In genomic region chr12:14843425-14843887, GRCh38 we compare ENCODE assay signal across 13 cellular contexts. TPM values are rescaled to one million over a fixed set of nuclear protein-coding genes. Genes with fewer than 3 reads are reported as not detected.
DNase-seq lines count a peak whose midpoint lies in the region; ATAC-seq, FAIRE-seq and TF ChIP-seq lines count a peak whose summit lies in the region.
"Had no signal": no experiment of that assay in that cellular context is flagged by ENCODE, and none has a peak within 500 bp of the region (broad histone marks: within the 10 kb centered on the region; RNA-seq: fewer than 3 reads in every experiment).

A gene with protein sequence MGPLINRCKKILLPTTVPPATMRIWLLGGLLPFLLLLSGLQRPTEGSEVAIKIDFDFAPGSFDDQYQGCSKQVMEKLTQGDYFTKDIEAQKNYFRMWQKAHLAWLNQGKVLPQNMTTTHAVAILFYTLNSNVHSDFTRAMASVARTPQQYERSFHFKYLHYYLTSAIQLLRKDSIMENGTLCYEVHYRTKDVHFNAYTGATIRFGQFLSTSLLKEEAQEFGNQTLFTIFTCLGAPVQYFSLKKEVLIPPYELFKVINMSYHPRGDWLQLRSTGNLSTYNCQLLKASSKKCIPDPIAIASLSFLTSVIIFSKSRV (minus strand): TSS chr12:14843526. CDS start chr12:14843113, 413 bp downstream.

- peak within 1 kb of the TSS in 2 of 3 donors; percentile 7 to 22 for H3K27ac Mint-ChIP-seq in CD4-positive, CD25-positive, alpha-beta regulatory T cell
- H3K27ac Mint-ChIP-seq in activated T-helper 2 cell treated with anti-CD3 and anti-CD28 coated beads, Interferon-gamma antibody, Interleukin-2, Interleukin-4, amounts not matched to agents 10 μg/mL and 5 μg/mL and 100 μg/mL, durations not matched to agents 14 hours and 24 hours and 36 hours, result no peak within 1 kb of the TSS

- POLR2A ChIA-PET in K562 (lab: Yijun Ruan, JAX), result interaction anchor here (0.6 kb wide), 1 partner anchor 15 kb away, joined by 3 read pairs; no protein-coding TSS in a partner anchor

- DNase-seq in CD4-positive, CD25-positive, alpha-beta regulatory T cell, result no peak
- peak; percentile 15 to 79 (median 36) for DNase-seq in K562 (ENCODE audit: extremely low read depth in 1 of 4, low spot score in 3 of 4)
- DNase-seq in right atrium auricular region (ENCODE audit: low spot score), result peak; percentile 77
- peak in 1 of 2 donors; percentile 15 for DNase-seq in psoas muscle
- DNase-seq in NCI-H1930 (lab: John Stamatoyannopoulos, UW), result no peak
- no peak for DNase-seq in activated T-helper 2 cell treated with anti-CD3 and anti-CD28 coated beads, Interferon-gamma antibody, Interleukin-2, Interleukin-4, amounts not matched to agents 10 μg/mL and 5 μg/mL and 100 μg/mL, durations not matched to agents 14 hours and 24 hours and 36 hours (ENCODE audit: low spot score)
- DNase-seq in epidermal melanocyte (ENCODE audit: insufficient read length, low spot score), result no peak
- DNase-seq in cerebellar cortex (ENCODE audit: low spot score), result no peak
- DNase-seq: activated CD4-positive, alpha-beta T cell treated with anti-CD3 and anti-CD28 coated beads, Interleukin-2, amount 50 U/mL, for 1 hour; Kasumi-1; naive B cell; NCI-H2081 had no signal

- H3K9me3 ChIP-seq in CD4-positive, CD25-positive, alpha-beta regulatory T cell (ENCODE audit: control insufficient read depth in 2 of 2, low read length in 2 of 2), result no peaks in the 10 kb centered on the region
- H3K9me3 ChIP-seq in K562 (replicated peaks; ENCODE audit: control insufficient read depth, insufficient read depth, low read depth, low read length) (no peaks in the 10 kb centered on the region), right atrium auricular region (peaks cover 0 to 4% of the 10 kb centered on the region in 2 donors), psoas muscle (no peaks in the 10 kb centered on the region)

- no peak within 1 kb of the TSS for H3K4me3 ChIP-seq in CD4-positive, CD25-positive, alpha-beta regulatory T cell (ENCODE audit: low read depth, low read length)
- no peak within 1 kb of the TSS for H3K4me3 ChIP-seq in K562
- H3K4me3 ChIP-seq in right atrium auricular region, result peak within 1 kb of the TSS; percentile 24 to 38
- no peak within 1 kb of the TSS for H3K4me3 ChIP-seq in psoas muscle

- 2% methylated on average over 10 of the region's 10 CpGs for WGBS in K562 (ENCODE audit: insufficient coverage, low coverage, missing lambda C conversion rate)
- 76 to 77% (median 76%) methylated on average over 10 of the region's 10 CpGs for WGBS in psoas muscle, 3 donors

- no peaks in the 10 kb centered on the region for H3K36me3 ChIP-seq in CD4-positive, CD25-positive, alpha-beta regulatory T cell (ENCODE audit: control insufficient read depth, insufficient read depth, low read length)
- H3K36me3 ChIP-seq in K562 (ENCODE audit: control insufficient read depth, insufficient read depth, low read length) (no peaks in the 10 kb centered on the region), right atrium auricular region (no peaks in the 10 kb centered on the region), psoas muscle (ENCODE audit: insufficient read depth in 1 of 2, low read depth in 1 of 2) (no peaks in the 10 kb centered on the region)

- intact Hi-C loops in K562 (cut with micrococcal nuclease) (loop anchor here (5.0 to 10.0 kb wide), 2 partner anchors 41 to 81 kb away; partner anchors contain the start of genes C12orf60 and WBP11), psoas muscle (cut with DNase I) (loop anchor here (5.0 to 10.0 kb wide), 4 partner anchors 371 to 681 kb away; partner anchors contain the start of gene RERG (in 1 of the 2))
- intact Hi-C loops in activated T-helper 2 cell treated with anti-CD3 and anti-CD28 coated beads, Interferon-gamma antibody, Interleukin-2, Interleukin-4, amounts not matched to agents 10 μg/mL and 5 μg/mL and 100 μg/mL, durations not matched to agents 14 hours and 24 hours and 36 hours (cut with micrococcal nuclease), result no loop called here

- H3K9me3 Mint-ChIP-seq in CD4-positive, CD25-positive, alpha-beta regulatory T cell, result no peaks in the 10 kb centered on the region
- H3K9me3 Mint-ChIP-seq in activated T-helper 2 cell treated with anti-CD3 and anti-CD28 coated beads, Interferon-gamma antibody, Interleukin-2, Interleukin-4, amounts not matched to agents 10 μg/mL and 5 μg/mL and 100 μg/mL, durations not matched to agents 14 hours and 24 hours and 36 hours, result no peaks in the 10 kb centered on the region

- no peak for ATAC-seq in CD4-positive, CD25-positive, alpha-beta regulatory T cell (ENCODE audit: low read depth in 2 of 2)
- peak; percentile 85 for ATAC-seq in K562
- no peak for ATAC-seq in psoas muscle

- peak; percentile 43; the same call in 1 of the 2 replicates for TF ChIP-seq EP300 in K562 (IDR thresholded peaks at IDR 0.05; ENCODE audit: low read length)

- no peaks in the 10 kb centered on the region for H3K4me1 ChIP-seq in CD4-positive, CD25-positive, alpha-beta regulatory T cell (ENCODE audit: control insufficient read depth, insufficient read depth, low read length, poor library complexity, severe bottlenecking)
- H3K4me1 ChIP-seq in K562 (replicated peaks in 1 of 2; ENCODE audit: control insufficient read depth in 2 of 2, insufficient read depth in 2 of 2, low read length in 2 of 2) (peaks cover 0 to 10% of the 10 kb centered on the region in 2 experiments; a peak in 2 of 5 replicates), right atrium auricular region (peaks cover 0 to 69% of the 10 kb centered on the region in 2 donors), psoas muscle (peaks cover 30% of the 10 kb centered on the region)

- no peak within 1 kb of the TSS for H3K27ac ChIP-seq in CD4-positive, CD25-positive, alpha-beta regulatory T cell (ENCODE audit: insufficient read depth, low read length, poor library complexity, severe bottlenecking)
- H3K27ac ChIP-seq in K562 (ENCODE audit: extremely low read depth, low read depth, low read length) (no peak within 1 kb of the TSS; the same call in 2 of the 3 replicates), right atrium auricular region (peak within 1 kb of the TSS; percentile 76 to 78), psoas muscle (peak within 1 kb of the TSS; percentile 47)

- H3K4me3 Mint-ChIP-seq in CD4-positive, CD25-positive, alpha-beta regulatory T cell, result no peak within 1 kb of the TSS
- H3K4me3 Mint-ChIP-seq in activated T-helper 2 cell treated with anti-CD3 and anti-CD28 coated beads, Interferon-gamma antibody, Interleukin-2, Interleukin-4, amounts not matched to agents 10 μg/mL and 5 μg/mL and 100 μg/mL, durations not matched to agents 14 hours and 24 hours and 36 hours (ENCODE audit: low read depth), result no peak within 1 kb of the TSS
- H3K4me3 Mint-ChIP-seq: naive B cell had no signal

- TF ChIP-seq CTCF in K562 (IDR thresholded peaks at IDR 0.05 in 2 of 3, conservative IDR thresholded peaks at IDR 0.05 in 1 of 3; ENCODE audit: insufficient read depth in 2 of 3, low read depth in 1 of 3, low read length in 3 of 3) (no peak), right atrium auricular region (IDR thresholded peaks at IDR 0.05) (no peak), psoas muscle (IDR thresholded peaks at IDR 0.05) (no peak)

- peak within 1 kb of the TSS; percentile 72 for H2AFZ ChIP-seq in K562 (ENCODE audit: low read depth, low read length)

- no peaks in the 10 kb centered on the region for H3K79me2 ChIP-seq in K562 (ENCODE audit: control insufficient read depth, insufficient read depth, low read length)

- peaks cover 0 to 7% (median 3%) of the 10 kb centered on the region in 4 donors for H3K4me1 Mint-ChIP-seq in CD4-positive, CD25-positive, alpha-beta regulatory T cell
- H3K4me1 Mint-ChIP-seq in activated T-helper 2 cell treated with anti-CD3 and anti-CD28 coated beads, Interferon-gamma antibody, Interleukin-2, Interleukin-4, amounts not matched to agents 10 μg/mL and 5 μg/mL and 100 μg/mL, durations not matched to agents 14 hours and 24 hours and 36 hours (ENCODE audit: low read depth), result peaks cover 4% of the 10 kb centered on the region

- no peaks in the 10 kb centered on the region for H3K36me3 Mint-ChIP-seq in CD4-positive, CD25-positive, alpha-beta regulatory T cell
- no peaks in the 10 kb centered on the region for H3K36me3 Mint-ChIP-seq in activated T-helper 2 cell treated with anti-CD3 and anti-CD28 coated beads, Interferon-gamma antibody, Interleukin-2, Interleukin-4, amounts not matched to agents 10 μg/mL and 5 μg/mL and 100 μg/mL, durations not matched to agents 14 hours and 24 hours and 36 hours (ENCODE audit: low read depth)

- H3K4me2 ChIP-seq in K562 (ENCODE audit: insufficient read depth, low read length), result peak within 1 kb of the TSS; percentile 36

- no peaks in the 10 kb centered on the region for H4K20me1 ChIP-seq in K562 (replicated peaks; ENCODE audit: control insufficient read depth, insufficient read depth, low read length)

- H3K9me1 ChIP-seq in K562 (ENCODE audit: control insufficient read depth, insufficient read depth, low read length), result no peaks in the 10 kb centered on the region

- TF ChIP-seq POLR2A in K562 (conservative IDR thresholded peaks at IDR 0.05), result no peak

- H3K27me3 ChIP-seq in CD4-positive, CD25-positive, alpha-beta regulatory T cell (ENCODE audit: control insufficient read depth, insufficient read depth, low read length), result peaks cover 2% of the 10 kb centered on the region
- H3K27me3 ChIP-seq in K562 (ENCODE audit: control insufficient read depth in 2 of 2, insufficient read depth in 2 of 2, low read length in 2 of 2) (no peaks in the 10 kb centered on the region), right atrium auricular region (no peaks in the 10 kb centered on the region), psoas muscle (ENCODE audit: insufficient read depth in 3 of 3, low read length in 2 of 3) (no peaks in the 10 kb centered on the region)

- H3K9ac ChIP-seq in K562 (ENCODE audit: insufficient read depth in 1 of 2, low read depth in 2 of 2, low read length in 2 of 2), result no peak within 1 kb of the TSS

- no peak for FAIRE-seq in K562 (lab: Jason Lieb, UNC)

- no TSS peak for BruUV-seq in K562 (replicated peaks; lab: Mats Ljungman, UMichigan)

- CTCF ChIA-PET in K562 (lab: Yijun Ruan, JAX; ENCODE audit: low intra/inter-chr PET ratio), result interaction anchor here (0.7 kb wide), 1 partner anchor 153 kb away, joined by 3 read pairs; no protein-coding TSS in a partner anchor

- H3K27me3 Mint-ChIP-seq in CD4-positive, CD25-positive, alpha-beta regulatory T cell, result peaks cover 13% of the 10 kb centered on the region
- H3K27me3 Mint-ChIP-seq in activated T-helper 2 cell treated with anti-CD3 and anti-CD28 coated beads, Interferon-gamma antibody, Interleukin-2, Interleukin-4, amounts not matched to agents 10 μg/mL and 5 μg/mL and 100 μg/mL, durations not matched to agents 14 hours and 24 hours and 36 hours (ENCODE audit: low read depth), result peaks cover 11% of the 10 kb centered on the region

- no peak for TF ChIP-seq RAD21 in K562 (CRISPR knock-in tag; conservative IDR thresholded peaks at IDR 0.05 in 1 of 2, IDR thresholded peaks at IDR 0.05 in 1 of 2)

- in situ Hi-C loops in K562 (cut with MboI), result loop anchor here (10.0 kb wide), 1 partner anchor 151 kb away; no protein-coding TSS in a partner anchor

RNA-seq across cellular contexts. Expression of the gene that starts here (rescaled TPM):
- not detected for total RNA-seq in CD4-positive, CD25-positive, alpha-beta regulatory T cell
- not detected for polyA plus RNA-seq in CD4-positive, CD25-positive, alpha-beta regulatory T cell
- total RNA-seq in K562 (2011; cell fraction: chromatin; rRNA removed; ENCODE audit: low replicate concordance), result not detected in 2 replicates
- total RNA-seq in K562 (2011; cell fraction: nucleolus; rRNA removed), result not detected in 2 replicates
- not detected in 2 replicates for total RNA-seq in K562 (2011; cell fraction: nucleoplasm; rRNA removed)
- total RNA-seq in K562 (2014; rRNA removed), result not detected in 2 replicates
- 0.03 and 0.07 TPM in 2 replicates for total RNA-seq in K562 (2014; rRNA removed; fragmentation: Illumina TruSeq; extraction: Trizol)
- not detected in 2 replicates for total RNA-seq in K562 (2015; rRNA removed; fragmentation: Illumina TruSeq; extraction: Trizol)
- not detected in 2 replicates for total RNA-seq in K562 (2021)
- not detected in 2 replicates for polyA plus RNA-seq in K562 (2011; rRNA removed)
- polyA plus RNA-seq in K562 (2011; cell fraction: cytosol; rRNA removed), result not detected in 2 replicates
- not detected in 2 replicates for polyA plus RNA-seq in K562 (2011; cell fraction: nucleus; rRNA removed)
- polyA plus RNA-seq in K562 (2012), result 0.03 and 0.05 TPM in 2 replicates
- not detected in 2 replicates for polyA plus RNA-seq in K562 (2014; fragmentation: Illumina TruSeq; extraction: Trizol)
- not detected for polyA plus RNA-seq in K562 (2014; fragmentation: Nextera tagmentation; extraction: Ambion mirVana)
- polyA plus RNA-seq in K562 (2014; rRNA removed), result not detected in 2 replicates
- polyA minus RNA-seq in K562 (2011; rRNA and poly(A)+ RNA removed), result not detected in 2 replicates
- polyA minus RNA-seq in K562 (2011; cell fraction: cytosol; rRNA and poly(A)+ RNA removed), result not detected in 2 replicates
- polyA minus RNA-seq in K562 (2011; cell fraction: nucleus; rRNA and poly(A)+ RNA removed), result not detected in 2 replicates
- total RNA-seq in right atrium auricular region, result 10 to 100 TPM; 12.1 to 25.9 TPM
- total RNA-seq in psoas muscle, result under 1 TPM in 2 of 4 donors, not detected in 2; 0.17 to 0.19 TPM
- under 1 TPM; 0.14 to 0.39 (median 0.17) TPM for polyA plus RNA-seq in psoas muscle
- total RNA-seq in activated T-helper 2 cell treated with anti-CD3 and anti-CD28 coated beads, Interferon-gamma antibody, Interleukin-2, Interleukin-4, amounts not matched to agents 10 μg/mL and 5 μg/mL and 100 μg/mL, durations not matched to agents 14 hours and 24 hours and 36 hours, result not detected in 2 replicates
- total RNA-seq: T-helper 1 cell treated with Interleukin-12 subunit alpha and Interleukin-12 subunit beta and Interleukin-4 antibody, amounts not matched to agents 30 ng/mL and 1 ng/mL, for 36 hours had no signal

Comparison
In these comparisons a context has a peak if more than half of its experiments do, and no peak if none do; other contexts are left out.
1. RNA of the gene that starts here (total RNA-seq): 12.1 to 25.9 TPM in right atrium auricular region; 0.17 to 0.19 TPM in psoas muscle, not detected in CD4-positive, CD25-positive, alpha-beta regulatory T cell (single experiment), 0.03 to 0.07 TPM in K562 and not detected in activated T-helper 2 cell treated with anti-CD3 and anti-CD28 coated beads, Interferon-gamma antibody, Interleukin-2, Interleukin-4, amounts not matched to agents 10 μg/mL and 5 μg/mL and 100 μg/mL, durations not matched to agents 14 hours and 24 hours and 36 hours; every median in the first group is over 4 times any median in the second.
2. Peak in DNase-seq, ATAC-seq and H3K4me2 ChIP-seq in K562; RNA of the gene not detected or under 1 TPM.
3. H3K27ac ChIP-seq: peak in right atrium auricular region (2 of 2) and psoas muscle (single experiment); none in CD4-positive, CD25-positive, alpha-beta regulatory T cell (single experiment) and K562 (single experiment).
4. H3K4me3 ChIP-seq: peak in right atrium auricular region (2 of 2); none in CD4-positive, CD25-positive, alpha-beta regulatory T cell (single experiment), K562 (single experiment) and psoas muscle (single experiment).